In genomic region chr17:29292071-29292991, GRCh38 we compare ENCODE assay signal across 9 cellular contexts. TPM values are rescaled to one million over a fixed set of nuclear protein-coding genes. Genes with fewer than 3 reads are reported as not detected.
DNase-seq lines count a peak whose midpoint lies in the region; ATAC-seq, FAIRE-seq and TF ChIP-seq lines count a peak whose summit lies in the region.
"Had no signal": no experiment of that assay in that cellular context is flagged by ENCODE, and none has a peak within 500 bp of the region (broad histone marks: within the 10 kb centered on the region; RNA-seq: fewer than 3 reads in every experiment).

No MANE protein-coding gene starts in this region.

- no peak overlapping the region for H2AFZ ChIP-seq in Karpas-422 (ENCODE audit: low read length)

- H3K27me3 ChIP-seq in GM06990 (replicated peaks; ENCODE audit: control insufficient read depth, insufficient read depth, low read length), result no peaks in the 10 kb centered on the region
- H3K27me3 ChIP-seq in Karpas-422 (ENCODE audit: low read length), result no peaks in the 10 kb centered on the region
- no peaks in the 10 kb centered on the region for H3K27me3 ChIP-seq in WERI-Rb-1 (ENCODE audit: insufficient read depth, low read depth, severe bottlenecking)
- no peaks in the 10 kb centered on the region for H3K27me3 ChIP-seq in breast epithelium
- no peaks in the 10 kb centered on the region for H3K27me3 ChIP-seq in small intestine (ENCODE audit: control insufficient read depth in 2 of 2, insufficient read depth in 2 of 2, low read length in 2 of 2)

- H3K4me2 ChIP-seq in Karpas-422 (ENCODE audit: low read depth, low read length, poor library complexity, severe bottlenecking), result peak overlapping the region; percentile 97

- TF ChIP-seq CTCF in GM06990 (IDR thresholded peaks at IDR 0.05; ENCODE audit: insufficient read depth, low read length, poor library complexity, severe bottlenecking) (no peak), WERI-Rb-1 (IDR thresholded peaks at IDR 0.05; ENCODE audit: low read depth, low read length) (no peak), breast epithelium (IDR thresholded peaks at IDR 0.05) (no peak)

- peaks cover 63% of the 10 kb centered on the region for H3K79me2 ChIP-seq in Karpas-422 (ENCODE audit: low read length)

- no peak for TF ChIP-seq POLR2A in breast epithelium (IDR thresholded peaks at IDR 0.05)

- 0 out of 2 replicates have a peak, but pooled peaks cover 1% of the 10 kb centered on the region for H3K36me3 ChIP-seq in GM06990 (ENCODE audit: control insufficient read depth, insufficient read depth, low read length)
- peaks cover 41% of the 10 kb centered on the region for H3K36me3 ChIP-seq in Karpas-422 (ENCODE audit: insufficient read depth, low read length)
- peaks cover 53% of the 10 kb centered on the region for H3K36me3 ChIP-seq in WERI-Rb-1
- H3K36me3 ChIP-seq in breast epithelium, result no peaks in the 10 kb centered on the region
- peaks cover 2 to 8% of the 10 kb centered on the region in 2 donors for H3K36me3 ChIP-seq in small intestine (ENCODE audit: control insufficient read depth in 2 of 2, insufficient read depth in 2 of 2, low read length in 2 of 2)

- WGBS in small intestine, 3 donors, result 1 to 2% (median 1%) methylated on average over 27 to 69 of the region's 77 CpGs

- peak overlapping the region; percentile 93 for H3K27ac ChIP-seq in Karpas-422 (ENCODE audit: low read length)
- peak overlapping the region; percentile 93 for H3K27ac ChIP-seq in WERI-Rb-1
- H3K27ac ChIP-seq in breast epithelium, result peak overlapping the region; percentile 94 to 99
- H3K27ac ChIP-seq in small intestine (ENCODE audit: low read depth in 1 of 2, low read length in 1 of 2), result peak overlapping the region; percentile 97 to 99

- peaks cover 30% of the 10 kb centered on the region for H3K4me1 ChIP-seq in Karpas-422 (ENCODE audit: low read length)
- H3K4me1 ChIP-seq in breast epithelium, result peaks cover 4 to 32% of the 10 kb centered on the region in 2 donors
- peaks cover 0 to 17% of the 10 kb centered on the region in 2 donors for H3K4me1 ChIP-seq in small intestine (ENCODE audit: control insufficient read depth in 2 of 2, insufficient read depth in 1 of 2, low read depth in 1 of 2, low read length in 1 of 2)

- peak overlapping the region; percentile 99 for H3K4me3 ChIP-seq in GM06990 (replicated peaks; ENCODE audit: low read depth, low read length)
- peak overlapping the region; percentile 100 for H3K4me3 ChIP-seq in Karpas-422 (ENCODE audit: low read length)
- peak overlapping the region; percentile 89 for H3K4me3 ChIP-seq in WERI-Rb-1 (ENCODE audit: low read depth, low read length)
- H3K4me3 ChIP-seq in breast epithelium, result peak overlapping the region; percentile 75 to 97 (median 95)
- peak overlapping the region; percentile 98 to 100 for H3K4me3 ChIP-seq in small intestine (ENCODE audit: low read depth in 1 of 2, low read length in 2 of 2)

- H3K9me2 ChIP-seq in Karpas-422 (replicated peaks; ENCODE audit: insufficient read depth, low read length), result no peaks in the 10 kb centered on the region

- ATAC-seq in HG03280 (IDR thresholded peaks at IDR 0.05; ENCODE audit: unreplicated experiment) (no peak), GM18868 (IDR thresholded peaks at IDR 0.05; ENCODE audit: unreplicated experiment) (no peak)

- H3K9me3 ChIP-seq in Karpas-422 (ENCODE audit: low read length) (no peaks in the 10 kb centered on the region), WERI-Rb-1 (ENCODE audit: severe bottlenecking) (no peaks in the 10 kb centered on the region), breast epithelium (no peaks in the 10 kb centered on the region), small intestine (ENCODE audit: control insufficient read depth, low read depth) (no peaks in the 10 kb centered on the region)

- peaks cover 45% of the 10 kb centered on the region for H4K20me1 ChIP-seq in Karpas-422 (ENCODE audit: insufficient read depth, low read depth, low read length)

- FAIRE-seq in small intestine (lab: Jason Lieb, UNC), result no peak

- peak overlapping the region; percentile 100 for H3K9ac ChIP-seq in Karpas-422 (ENCODE audit: low read length)

- DNase-seq in GM06990 (ENCODE audit: extremely low read depth, insufficient read length) (peak; percentile 58), Karpas-422 (peak; percentile 74), WERI-Rb-1 (peak; percentile 48), breast epithelium (ENCODE audit: low spot score in 2 of 2) (peak; percentile 55 to 59), iPS-NIHi7 (ENCODE audit: extremely low spot score) (peak; percentile 49), small intestine (peak; percentile 42)

- intact Hi-C loops in breast epithelium (cut with DNase I; ENCODE audit: low total_unique reads), result loop anchor here (2.0 kb wide), 1 partner anchor 74 kb away; no protein-coding TSS in a partner anchor

RNA-seq across cellular contexts. Expression of gene NUFIP2, which starts 1.6 kb away (rescaled TPM):
- 22.3 and 38.5 TPM in 2 replicates for total RNA-seq in Karpas-422 (2014; rRNA removed; shearing (Covaris generic); ENCODE audit: low replicate concordance)
- total RNA-seq in breast epithelium, result 10 to 100 TPM; 35.8 to 46.2 (median 36.4) TPM
- polyA plus RNA-seq in small intestine, result 1 to 10 TPM; 5.1 to 9.2 (median 5.8) TPM

RNA-seq across cellular contexts. Expression of gene CRYBA1, which starts 45.7 kb away (rescaled TPM):
- total RNA-seq in Karpas-422 (2014; rRNA removed; shearing (Covaris generic); ENCODE audit: low replicate concordance), result not detected in 2 replicates
- not detected for total RNA-seq in breast epithelium
- not detected for polyA plus RNA-seq in small intestine
- total RNA-seq: subcutaneous adipose tissue had no signal
